20 cellular contexts compared by ENCODE assay signal in genomic region chr11:84793318-84793717, GRCh38.
DNase-seq lines count a peak whose midpoint lies in the region; ATAC-seq and FAIRE-seq lines count a peak whose summit lies in the region.
"Had no signal": no experiment of that assay in that cellular context is flagged by ENCODE, and none has a peak within 500 bp of the region (broad histone marks: within the 10 kb centered on the region; RNA-seq: fewer than 3 reads in every experiment).

No MANE protein-coding gene starts in this region.

- ATAC-seq in Right ventricle myocardium superior (ENCODE audit: poor library complexity) (peak; percentile 29), Right ventricle myocardium inferior (no peak)
- ATAC-seq: GM12878 had no signal

- intact Hi-C loops in Right ventricle myocardium superior (cut with DNase I): no loop called here
- intact Hi-C loops in Right ventricle myocardium inferior (cut with DNase I): no loop called here

- peak; percentile 37 for DNase-seq in DMS53 (lab: John Stamatoyannopoulos, UW)
- no peak for DNase-seq in DMS53 treated with DMSO at 0.1 percent for 48 hours (lab: John Stamatoyannopoulos, UW; ENCODE audit: unreplicated experiment)
- DNase-seq in Right ventricle myocardium superior: no peak
- DNase-seq in Right ventricle myocardium inferior (ENCODE audit: missing footprints): no peak
- DNase-seq in GF-D8 (lab: John Stamatoyannopoulos, UW): no peak
- DNase-seq: AML-193; BE2C; CD4-positive, alpha-beta T cell; CD8-positive, alpha-beta memory T cell; DMS 273 treated with DMSO at 0.1 percent for 48 hours; DND-41; GM23248; H7; HCEC 1CT had no signal

- peak; percentile 97 for FAIRE-seq in islet of Langerhans (lab: Jason Lieb, UNC)
- FAIRE-seq: A204.1, D721Med, GM12878, GM19239, H1 had no signal
